Comparison of ENCODE assay signal across 8 cellular contexts in the genomic region with DNA sequence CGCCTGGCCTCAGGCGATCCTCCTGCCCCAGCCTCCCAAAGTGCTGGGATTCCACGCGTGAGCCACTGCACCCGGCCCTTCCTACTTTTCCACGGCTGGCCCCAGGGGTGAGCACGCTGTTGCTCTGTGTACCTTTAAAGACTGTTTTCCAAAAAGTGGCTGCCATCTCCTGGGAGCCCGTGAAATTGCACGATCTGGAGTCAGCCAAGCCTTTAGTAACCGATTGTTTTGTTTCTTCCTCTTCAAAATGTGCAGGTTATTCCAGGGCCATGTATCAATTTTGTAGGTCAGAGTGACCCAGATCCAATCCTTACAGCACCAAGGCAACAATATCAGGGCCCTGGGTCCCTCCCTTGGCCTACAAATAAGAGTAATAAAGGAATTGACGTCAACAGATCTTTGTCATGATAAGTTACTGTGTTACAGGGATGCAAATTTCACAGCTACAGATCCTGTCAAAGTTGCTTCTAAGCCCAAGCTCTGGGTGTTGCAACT.
DNase-seq lines count a peak whose midpoint lies in the region; ATAC-seq and TF ChIP-seq lines count a peak whose summit lies in the region.

No MANE protein-coding gene starts in this region.

- H3K9me3 Mint-ChIP-seq in activated CD8-positive, alpha-beta T cell treated with anti-CD3 and anti-CD28 coated beads, Interleukin-2, amount 10 ng/mL, durations not matched to agents 7 days and 5 days (ENCODE audit: insufficient read depth), result no peaks in the 10 kb centered on the region

- no peak overlapping the region for H3K4me3 ChIP-seq in AG09309 (ENCODE audit: control insufficient read depth, low read depth, low read length)
- H3K4me3 ChIP-seq in fibroblast of the aortic adventitia (ENCODE audit: low read depth, low read length), result no peak overlapping the region
- no peak overlapping the region for H3K4me3 ChIP-seq in neutrophil (ENCODE audit: low read depth in 1 of 2, low read length in 1 of 2)

- TF ChIP-seq CTCF in AG09309 (IDR thresholded peaks at IDR 0.05; ENCODE audit: control insufficient read depth, insufficient read depth, low read depth, low read length, missing control alignments) (peak; percentile 77), GM13977 (IDR thresholded peaks at IDR 0.05; ENCODE audit: extremely low read depth, insufficient read depth, missing control alignments) (peak; percentile 41), fibroblast of the aortic adventitia (IDR thresholded peaks at IDR 0.05; ENCODE audit: insufficient read depth, low read length) (peak; percentile 75), neutrophil (IDR thresholded peaks at IDR 0.05) (peak; percentile 33)

- CTCF ChIA-PET in activated CD8-positive, alpha-beta T cell treated with anti-CD3 and anti-CD28 coated beads, Interleukin-2, amount 10 ng/mL, durations not matched to agents 7 days and 5 days (lab: Charles Lee), result interaction anchor here (0.6 to 1.4 kb wide), 7 partner anchors 14 to 290 kb away, joined by 3 to 13 read pairs (median 3); no protein-coding TSS in a partner anchor

- H3K4me3 Mint-ChIP-seq in activated CD8-positive, alpha-beta T cell treated with anti-CD3 and anti-CD28 coated beads, Interleukin-2, amount 10 ng/mL, durations not matched to agents 7 days and 5 days, result no peak overlapping the region

- H3K27me3 ChIP-seq in neutrophil, result peaks cover 42% of the 10 kb centered on the region

- H3K9me3 ChIP-seq in neutrophil, result no peaks in the 10 kb centered on the region

- in situ Hi-C loops in GM13977 (cut with MboI; ENCODE audit: low pct_unique_long_range_greater_than_20kb, low sequenced_read_pairs, unreplicated experiment), result no loop called here

- peaks cover 0 to 5% of the 10 kb centered on the region in 2 experiments for H3K4me1 ChIP-seq in neutrophil (ENCODE audit: control insufficient read depth in 1 of 2, insufficient read depth in 1 of 2, low read depth in 1 of 2, low read length in 1 of 2)

- no peak for DNase-seq in AG09309 (ENCODE audit: low read depth)
- DNase-seq in GM13977 (ENCODE audit: low spot score), result peak; percentile 68
- DNase-seq in NCI-H2227 (lab: John Stamatoyannopoulos, UW; ENCODE audit: unreplicated experiment), result peak; percentile 72
- peak; percentile 41 for DNase-seq in activated CD8-positive, alpha-beta T cell treated with anti-CD3 and anti-CD28 coated beads, Interleukin-2, amount 10 ng/mL, durations not matched to agents 7 days and 5 days
- peak; percentile 89 for DNase-seq in fibroblast of the aortic adventitia (ENCODE audit: low read depth)

- no peaks in the 10 kb centered on the region for H3K36me3 ChIP-seq in neutrophil

- no peak overlapping the region for H3K27ac ChIP-seq in neutrophil

- ATAC-seq in HG03175 (IDR thresholded peaks at IDR 0.05; ENCODE audit: unreplicated experiment) (peak; percentile 65), GM18873 (IDR thresholded peaks at IDR 0.05; ENCODE audit: low FRiP score, unreplicated experiment) (no peak)
- peak; percentile 55 for ATAC-seq in activated CD8-positive, alpha-beta T cell treated with anti-CD3 and anti-CD28 coated beads, Interleukin-2, amount 10 ng/mL, durations not matched to agents 7 days and 5 days

- H3K36me3 Mint-ChIP-seq in activated CD8-positive, alpha-beta T cell treated with anti-CD3 and anti-CD28 coated beads, Interleukin-2, amount 10 ng/mL, durations not matched to agents 7 days and 5 days (ENCODE audit: low read depth), result no peaks in the 10 kb centered on the region

- POLR2A ChIA-PET in activated CD8-positive, alpha-beta T cell treated with anti-CD3 and anti-CD28 coated beads, Interleukin-2, amount 10 ng/mL, durations not matched to agents 7 days and 5 days (lab: Charles Lee), result no interaction called here

- peak overlapping the region; percentile 48 for H3K27ac Mint-ChIP-seq in activated CD8-positive, alpha-beta T cell treated with anti-CD3 and anti-CD28 coated beads, Interleukin-2, amount 10 ng/mL, durations not matched to agents 7 days and 5 days

- peaks cover 18% of the 10 kb centered on the region for H3K4me1 Mint-ChIP-seq in activated CD8-positive, alpha-beta T cell treated with anti-CD3 and anti-CD28 coated beads, Interleukin-2, amount 10 ng/mL, durations not matched to agents 7 days and 5 days (ENCODE audit: low read depth)

- peaks cover 32% of the 10 kb centered on the region for H3K27me3 Mint-ChIP-seq in activated CD8-positive, alpha-beta T cell treated with anti-CD3 and anti-CD28 coated beads, Interleukin-2, amount 10 ng/mL, durations not matched to agents 7 days and 5 days (ENCODE audit: low read depth)
